In the genomic region with DNA sequence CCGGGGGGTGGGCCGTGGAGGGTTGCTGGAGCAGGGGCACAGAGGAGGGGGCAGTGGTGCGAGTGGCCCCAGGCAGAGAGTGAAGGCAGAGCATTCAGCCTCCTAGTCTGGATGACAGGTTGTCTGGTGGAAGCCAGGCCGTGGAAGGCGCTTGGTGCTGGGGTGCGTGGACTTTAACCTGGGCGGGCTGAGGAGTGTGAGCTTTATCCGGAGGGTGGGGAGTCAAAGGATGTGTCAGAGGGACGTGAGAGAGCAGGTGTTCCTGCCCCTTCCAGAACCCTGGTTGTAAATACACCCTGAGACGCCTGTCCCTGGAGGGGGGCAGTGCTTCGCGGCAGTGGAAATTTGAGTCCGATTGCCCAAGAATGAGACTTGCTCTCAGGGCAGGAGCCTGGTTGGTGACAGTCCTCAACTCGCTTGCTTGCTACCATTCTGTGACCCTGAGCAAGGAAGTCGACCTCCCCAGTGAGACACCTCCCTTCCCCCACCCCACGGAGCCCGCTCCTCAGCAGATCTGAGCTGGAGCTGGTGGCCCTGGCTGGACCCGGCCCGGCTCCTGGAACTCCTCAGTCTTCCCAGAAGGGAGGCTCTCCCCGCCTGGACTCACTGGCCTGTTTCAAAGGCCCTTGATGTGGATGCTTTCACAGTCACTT, we compare ENCODE assay signal across 10 cellular contexts. TPM values are rescaled to one million over a fixed set of nuclear protein-coding genes. Genes with fewer than 3 reads are reported as not detected.
DNase-seq lines count a peak whose midpoint lies in the region; ATAC-seq and TF ChIP-seq lines count a peak whose summit lies in the region.
"Had no signal": no experiment of that assay in that cellular context is flagged by ENCODE, and none has a peak within 500 bp of the region (broad histone marks: within the 10 kb centered on the region; RNA-seq: fewer than 3 reads in every experiment).

No MANE protein-coding gene starts in this region.

- H3K79me1 ChIP-seq in mesenchymal stem cell (replicated peaks; ENCODE audit: low read length, poor library complexity, severe bottlenecking) = peaks cover 63% of the 10 kb centered on the region

- no peak overlapping the region for H2AFZ ChIP-seq in mesenchymal stem cell (ENCODE audit: low read depth, low read length)

- H4K91ac ChIP-seq in mesenchymal stem cell (ENCODE audit: low read length) = no peak overlapping the region

- H2BK120ac ChIP-seq in mesenchymal stem cell (ENCODE audit: low read depth, low read length) = no peak overlapping the region

- H3K9ac ChIP-seq in liver (ENCODE audit: low read depth in 1 of 2, low read length in 2 of 2) = no peak overlapping the region
- H3K9ac ChIP-seq in mesenchymal stem cell (ENCODE audit: low read length) = no peak overlapping the region

- H3K27ac ChIP-seq in right cardiac atrium (ENCODE audit: low read length) (no peak overlapping the region), liver (ENCODE audit: low read depth in 1 of 2, low read length in 2 of 2) (peak overlapping the region in 1 of 2 donors; percentile 7), mesenchymal stem cell (ENCODE audit: low read length, poor library complexity, severe bottlenecking) (no peak overlapping the region)
- H3K27ac ChIP-seq: brain microvascular endothelial cell had no signal

- peaks cover 2% of the 10 kb centered on the region for H3K9me3 Mint-ChIP-seq in WTC11
- no peaks in the 10 kb centered on the region for H3K9me3 Mint-ChIP-seq in type B pancreatic cell

- H3K4me3 ChIP-seq in right cardiac atrium (ENCODE audit: low read length) (no peak overlapping the region), liver (ENCODE audit: low read depth in 1 of 3, low read length in 3 of 3) (no peak overlapping the region), mesenchymal stem cell (ENCODE audit: insufficient read depth in 1 of 2, low read depth in 1 of 2, low read length in 2 of 2) (no peak overlapping the region)

- H3K18ac ChIP-seq in mesenchymal stem cell (ENCODE audit: low read depth in 1 of 2, low read length in 2 of 2) = no peak overlapping the region

- no peak overlapping the region for H3K4me2 ChIP-seq in mesenchymal stem cell (ENCODE audit: low read length, poor library complexity, severe bottlenecking)

- peaks cover 6% of the 10 kb centered on the region for H3K36me3 Mint-ChIP-seq in WTC11
- H3K36me3 Mint-ChIP-seq in type B pancreatic cell = peaks cover 3% of the 10 kb centered on the region

- no peaks in the 10 kb centered on the region for H3K9me3 ChIP-seq in right cardiac atrium (ENCODE audit: control insufficient read depth, low read length)
- no peaks in the 10 kb centered on the region for H3K9me3 ChIP-seq in liver (ENCODE audit: control insufficient read depth in 4 of 4, low read length in 3 of 4)
- no peaks in the 10 kb centered on the region for H3K9me3 ChIP-seq in mesenchymal stem cell (ENCODE audit: control insufficient read depth, low read length)

- H2BK12ac ChIP-seq in mesenchymal stem cell (ENCODE audit: low read length in 2 of 2) = no peak overlapping the region

- ATAC-seq in right cardiac atrium (no peak), Right ventricle myocardium superior (ENCODE audit: poor library complexity) (no peak), WTC11 (no peak), GM19035 (IDR thresholded peaks at IDR 0.05; ENCODE audit: unreplicated experiment) (no peak)

- H2BK5ac ChIP-seq in mesenchymal stem cell (ENCODE audit: low read depth, low read length, poor library complexity, severe bottlenecking) = no peak overlapping the region

- peak overlapping the region in 1 of 2 experiments; percentile 43 for H3K23ac ChIP-seq in mesenchymal stem cell (ENCODE audit: low read length in 2 of 2)

- H3K4me1 ChIP-seq in right cardiac atrium (ENCODE audit: control insufficient read depth, insufficient read depth, low read length) = peaks cover 5% of the 10 kb centered on the region
- peaks cover 16 to 40% (median 33%) of the 10 kb centered on the region in 4 donors for H3K4me1 ChIP-seq in liver (ENCODE audit: control insufficient read depth in 4 of 4, insufficient read depth in 4 of 4, low read length in 3 of 4)
- H3K4me1 ChIP-seq in mesenchymal stem cell (ENCODE audit: control insufficient read depth, insufficient read depth, low read depth, low read length) = peaks cover 50% of the 10 kb centered on the region

- no peak for TF ChIP-seq RAD21 in liver (IDR thresholded peaks at IDR 0.05)

- POLR2A ChIA-PET in WTC11 (lab: Charles Lee) = no interaction called here

- H3K36me3 ChIP-seq in liver (ENCODE audit: control insufficient read depth in 4 of 4, insufficient read depth in 3 of 4, low read depth in 1 of 4, low read length in 3 of 4) = no peaks in the 10 kb centered on the region
- peaks cover 7 to 34% of the 10 kb centered on the region in 2 experiments for H3K36me3 ChIP-seq in mesenchymal stem cell (ENCODE audit: control insufficient read depth in 1 of 2, insufficient read depth in 2 of 2, low read depth in 1 of 2, low read length in 2 of 2)
- H3K36me3 ChIP-seq: brain microvascular endothelial cell had no signal

- TF ChIP-seq CTCF in WTC11 (IDR thresholded peaks at IDR 0.05) = no peak
- no peak for TF ChIP-seq CTCF in liver (IDR thresholded peaks at IDR 0.05; ENCODE audit: low read depth, low read length, missing input control)
- no peak for TF ChIP-seq CTCF in type B pancreatic cell (conservative IDR thresholded peaks at IDR 0.05)

- peak overlapping the region; percentile 91 for H3K27ac Mint-ChIP-seq in WTC11
- peak overlapping the region; percentile 95 for H3K27ac Mint-ChIP-seq in type B pancreatic cell

- no peak overlapping the region for H2AK5ac ChIP-seq in mesenchymal stem cell (ENCODE audit: low read length, severe bottlenecking)

- H2BK15ac ChIP-seq in mesenchymal stem cell (ENCODE audit: low read depth, poor library complexity, severe bottlenecking) = no peak overlapping the region

- no peak overlapping the region for H3K14ac ChIP-seq in mesenchymal stem cell (ENCODE audit: low read length in 2 of 2)

- no peaks in the 10 kb centered on the region for H3K27me3 Mint-ChIP-seq in WTC11 (ENCODE audit: low read depth)
- no peaks in the 10 kb centered on the region for H3K27me3 Mint-ChIP-seq in type B pancreatic cell

- WGBS in right cardiac atrium = 72% methylated on average over 20 of the region's 20 CpGs
- WGBS in liver = 50% methylated on average over 20 of the region's 20 CpGs
- 85% methylated on average over 20 of the region's 20 CpGs for WGBS in mesenchymal stem cell

- H3K4me1 Mint-ChIP-seq in WTC11 (peaks cover 41% of the 10 kb centered on the region), type B pancreatic cell (ENCODE audit: unreplicated experiment) (peaks cover 41% of the 10 kb centered on the region)

- H3K4me3 Mint-ChIP-seq in WTC11 = peak overlapping the region; percentile 80
- H3K4me3 Mint-ChIP-seq in type B pancreatic cell = peak overlapping the region; percentile 82

- intact Hi-C loops in right cardiac atrium (cut with DNase I) = no loop called here
- intact Hi-C loops in Right ventricle myocardium superior (cut with DNase I) = no loop called here

- H3K4ac ChIP-seq in mesenchymal stem cell (ENCODE audit: low read depth in 1 of 2, low read length in 2 of 2) = no peak overlapping the region

- CTCF ChIA-PET in WTC11 (lab: Charles Lee) = interaction anchor here (0.7 to 1.6 kb wide), 5 partner anchors 15 to 94 kb away, joined by 3 to 5 read pairs (median 4); no protein-coding TSS in a partner anchor

- H3K27me3 ChIP-seq in right cardiac atrium (ENCODE audit: control insufficient read depth, insufficient read depth) (no peaks in the 10 kb centered on the region), liver (ENCODE audit: control insufficient read depth in 4 of 4, insufficient read depth in 4 of 4, low read length in 3 of 4) (no peaks in the 10 kb centered on the region), mesenchymal stem cell (ENCODE audit: control insufficient read depth in 1 of 2, insufficient read depth in 1 of 2, low read length in 2 of 2) (no peaks in the 10 kb centered on the region)
- H3K27me3 ChIP-seq: brain microvascular endothelial cell had no signal

- peak in 2 of 3 donors; percentile 45 to 51 for DNase-seq in right cardiac atrium
- DNase-seq in Right ventricle myocardium superior = no peak
- DNase-seq in WTC11 (ENCODE audit: low spot score) = no peak
- DNase-seq in type B pancreatic cell (ENCODE audit: extremely low spot score, unreplicated experiment) = no peak
- no peak for DNase-seq in HK-2 (ENCODE audit: unreplicated experiment)
- DNase-seq in mesenchymal stem cell = no peak
- DNase-seq: brain microvascular endothelial cell; stimulated activated CD4-positive, alpha-beta T cell treated with anti-CD3 and anti-CD28 coated beads, Interleukin-4, amount 100 ng/mL, for 1 hour had no signal

- H4K8ac ChIP-seq in mesenchymal stem cell (ENCODE audit: low read length) = no peak overlapping the region

RNA-seq across cellular contexts. Expression of a gene that starts 2.3 kb away (rescaled TPM):
- total RNA-seq in right cardiac atrium (10 to 100 TPM; 27.1 to 40.2 (median 31.8) TPM), Right ventricle myocardium superior (23.9 TPM), WTC11 (2021) (94.6 to 117 TPM (median 95.8 TPM) in 3 replicates), liver (10 to 100 TPM; 20.2 to 34.6 TPM), type B pancreatic cell (ENCODE audit: low replicate concordance) (131 and 149 TPM in 2 replicates)
- polyA plus RNA-seq in right cardiac atrium (28.1 TPM), liver (10 to 100 TPM in 1 of 2 donors, 1 to 10 TPM in 1; 9.5 to 22.6 TPM)
- 25.7 TPM for polyA plus RNA-seq in mesenchymal stem cell (2013, experiment 1 of 2)
- polyA plus RNA-seq in mesenchymal stem cell (2013, experiment 2 of 2) = 24.4 TPM

RNA-seq across cellular contexts. Expression of a gene that starts 2.4 kb away (rescaled TPM):
- total RNA-seq in right cardiac atrium = 10 to 100 TPM; 33.0 to 49.9 (median 41.4) TPM
- polyA plus RNA-seq in right cardiac atrium = 123 TPM
- 37.3 TPM for total RNA-seq in Right ventricle myocardium superior
- 245 to 250 TPM (median 248 TPM) in 3 replicates for total RNA-seq in WTC11 (2021)
- total RNA-seq in liver = 10 to 100 TPM; 23.6 to 37.9 TPM
- 10 to 100 TPM; 39.0 to 59.9 TPM for polyA plus RNA-seq in liver
- 125 and 134 TPM in 2 replicates for total RNA-seq in type B pancreatic cell (ENCODE audit: low replicate concordance)
- polyA plus RNA-seq in mesenchymal stem cell (2013, experiment 1 of 2) = 149 TPM
- polyA plus RNA-seq in mesenchymal stem cell (2013, experiment 2 of 2) = 138 TPM

RNA-seq across cellular contexts. Expression of a gene that starts 22.8 kb away (rescaled TPM):
- total RNA-seq in right cardiac atrium (not detected), Right ventricle myocardium superior (not detected), WTC11 (2021) (2.0 to 2.9 TPM (median 2.8 TPM) in 3 replicates), liver (under 1 TPM; 0.05 to 0.08 TPM), type B pancreatic cell (ENCODE audit: low replicate concordance) (not detected in 2 replicates)
- polyA plus RNA-seq in right cardiac atrium (not detected), liver (under 1 TPM; 0.02 to 0.08 TPM)
- polyA plus RNA-seq in mesenchymal stem cell (2013, experiment 1 of 2) = not detected
- not detected for polyA plus RNA-seq in mesenchymal stem cell (2013, experiment 2 of 2)

RNA-seq across cellular contexts. Expression of a gene that starts 29.3 kb away (rescaled TPM):
- under 1 TPM in 2 of 4 donors, not detected in 2; 0.09 to 0.12 TPM for total RNA-seq in right cardiac atrium
- not detected for polyA plus RNA-seq in right cardiac atrium
- not detected for total RNA-seq in Right ventricle myocardium superior
- total RNA-seq in WTC11 (2021) = 0.37 to 0.57 TPM (median 0.55 TPM) in 3 replicates
- 10 to 100 TPM in 1 of 2 donors, 1 to 10 TPM in 1; 2.5 to 24.8 TPM for total RNA-seq in liver
- under 1 TPM; 0.39 to 0.50 TPM for polyA plus RNA-seq in liver
- total RNA-seq in type B pancreatic cell (ENCODE audit: low replicate concordance) = 0.41 TPM in 1 of 2 replicates, not detected in the other
- not detected for polyA plus RNA-seq in mesenchymal stem cell (2013, experiment 1 of 2)
- not detected for polyA plus RNA-seq in mesenchymal stem cell (2013, experiment 2 of 2)

RNA-seq across cellular contexts. Expression of a gene that starts 48.8 kb away (rescaled TPM):
- 1 to 10 TPM; 1.0 to 3.1 (median 1.7) TPM for total RNA-seq in right cardiac atrium
- polyA plus RNA-seq in right cardiac atrium = 0.84 TPM
- 0.70 TPM for total RNA-seq in Right ventricle myocardium superior
- total RNA-seq in WTC11 (2021) = not detected in 3 replicates
- total RNA-seq in liver = under 1 TPM; 0.09 to 0.67 TPM
- under 1 TPM; 0.21 to 0.42 TPM for polyA plus RNA-seq in liver
- total RNA-seq in type B pancreatic cell (ENCODE audit: low replicate concordance) = 0.10 TPM in 1 of 2 replicates, not detected in the other
- 0.75 TPM for polyA plus RNA-seq in mesenchymal stem cell (2013, experiment 1 of 2)
- 0.88 TPM for polyA plus RNA-seq in mesenchymal stem cell (2013, experiment 2 of 2)

Comparison
In these comparisons a context has a peak if more than half of its experiments do, and no peak if none do; other contexts are left out.
1. DNase-seq: peak in right cardiac atrium (2 of 3); none in Right ventricle myocardium superior (single experiment), WTC11 (single experiment), type B pancreatic cell (single experiment), HK-2 (single experiment) and mesenchymal stem cell (single experiment).